Comparison of ENCODE assay signal across 1 cellular context in the genomic region with DNA sequence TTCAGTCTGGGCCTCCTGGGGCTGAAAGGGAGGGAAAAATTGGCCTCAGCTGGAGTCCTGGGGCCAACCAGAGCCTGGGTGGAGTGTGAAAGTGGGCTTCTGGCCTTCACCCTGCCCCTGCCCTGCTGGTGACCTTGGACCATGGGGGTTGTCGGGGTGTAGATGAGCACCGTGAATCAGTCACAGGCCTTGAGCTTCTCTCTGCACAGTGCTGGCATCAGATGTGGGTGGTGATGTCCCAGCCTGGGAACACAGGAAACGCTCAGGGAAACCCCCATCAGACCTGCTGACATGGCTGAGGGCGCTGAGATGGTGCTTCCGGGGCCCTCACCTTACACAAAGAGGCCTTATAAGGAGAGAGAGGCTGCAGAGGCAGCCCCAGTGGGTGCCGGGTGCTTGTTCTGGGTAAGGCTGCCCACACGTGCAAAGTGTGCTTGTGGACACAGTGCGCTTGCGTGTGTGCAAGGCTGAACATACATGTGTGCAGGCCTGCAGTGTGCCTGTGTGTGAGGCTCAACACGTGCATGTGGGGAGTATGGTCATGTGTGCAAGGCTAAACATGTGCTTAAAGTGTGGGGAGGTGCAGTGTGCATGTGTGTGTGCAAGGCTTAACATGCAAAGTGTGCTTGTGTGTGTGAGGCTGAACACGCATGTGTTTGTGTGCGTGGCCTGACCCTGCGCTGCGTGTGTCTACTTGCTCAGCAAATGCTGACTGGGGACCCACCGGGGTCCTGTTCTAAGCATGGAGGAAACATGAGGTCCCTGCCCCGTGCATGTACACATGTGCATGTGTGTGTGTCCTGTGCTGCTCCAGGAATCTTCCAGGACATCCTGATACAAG.
A peak's percentile ranks its signal among the peaks of the same experiment; 100 is the strongest.
TF ChIP-seq lines count a peak whose summit lies in the region.

No MANE protein-coding gene starts in this region.

TF ChIP-seq in HepG2, 621 proteins besides CTCF, POLR2A, EP300 and RAD21 (continued from another document and continues in another):
- TF ChIP-seq, protein P1, sequence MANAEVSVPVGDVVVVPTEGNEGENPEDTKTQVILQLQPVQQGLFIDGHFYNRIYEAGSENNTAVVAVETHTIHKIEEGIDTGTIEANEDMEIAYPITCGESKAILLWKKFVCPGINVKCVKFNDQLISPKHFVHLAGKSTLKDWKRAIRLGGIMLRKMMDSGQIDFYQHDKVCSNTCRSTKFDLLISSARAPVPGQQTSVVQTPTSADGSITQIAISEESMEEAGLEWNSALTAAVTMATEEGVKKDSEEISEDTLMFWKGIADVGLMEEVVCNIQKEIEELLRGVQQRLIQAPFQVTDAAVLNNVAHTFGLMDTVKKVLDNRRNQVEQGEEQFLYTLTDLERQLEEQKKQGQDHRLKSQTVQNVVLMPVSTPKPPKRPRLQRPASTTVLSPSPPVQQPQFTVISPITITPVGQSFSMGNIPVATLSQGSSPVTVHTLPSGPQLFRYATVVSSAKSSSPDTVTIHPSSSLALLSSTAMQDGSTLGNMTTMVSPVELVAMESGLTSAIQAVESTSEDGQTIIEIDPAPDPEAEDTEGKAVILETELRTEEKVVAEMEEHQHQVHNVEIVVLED (CRISPR knock-in tag; IDR thresholded peaks at IDR 0.05; ENCODE audit: borderline replicate concordance), result no peak
- no peak for TF ChIP-seq XBP1 (CRISPR knock-in tag; IDR thresholded peaks at IDR 0.05)
- TF ChIP-seq, protein P2, sequence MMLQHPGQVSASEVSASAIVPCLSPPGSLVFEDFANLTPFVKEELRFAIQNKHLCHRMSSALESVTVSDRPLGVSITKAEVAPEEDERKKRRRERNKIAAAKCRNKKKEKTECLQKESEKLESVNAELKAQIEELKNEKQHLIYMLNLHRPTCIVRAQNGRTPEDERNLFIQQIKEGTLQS (CRISPR knock-in tag; IDR thresholded peaks at IDR 0.05), result no peak
- TF ChIP-seq, protein P3, sequence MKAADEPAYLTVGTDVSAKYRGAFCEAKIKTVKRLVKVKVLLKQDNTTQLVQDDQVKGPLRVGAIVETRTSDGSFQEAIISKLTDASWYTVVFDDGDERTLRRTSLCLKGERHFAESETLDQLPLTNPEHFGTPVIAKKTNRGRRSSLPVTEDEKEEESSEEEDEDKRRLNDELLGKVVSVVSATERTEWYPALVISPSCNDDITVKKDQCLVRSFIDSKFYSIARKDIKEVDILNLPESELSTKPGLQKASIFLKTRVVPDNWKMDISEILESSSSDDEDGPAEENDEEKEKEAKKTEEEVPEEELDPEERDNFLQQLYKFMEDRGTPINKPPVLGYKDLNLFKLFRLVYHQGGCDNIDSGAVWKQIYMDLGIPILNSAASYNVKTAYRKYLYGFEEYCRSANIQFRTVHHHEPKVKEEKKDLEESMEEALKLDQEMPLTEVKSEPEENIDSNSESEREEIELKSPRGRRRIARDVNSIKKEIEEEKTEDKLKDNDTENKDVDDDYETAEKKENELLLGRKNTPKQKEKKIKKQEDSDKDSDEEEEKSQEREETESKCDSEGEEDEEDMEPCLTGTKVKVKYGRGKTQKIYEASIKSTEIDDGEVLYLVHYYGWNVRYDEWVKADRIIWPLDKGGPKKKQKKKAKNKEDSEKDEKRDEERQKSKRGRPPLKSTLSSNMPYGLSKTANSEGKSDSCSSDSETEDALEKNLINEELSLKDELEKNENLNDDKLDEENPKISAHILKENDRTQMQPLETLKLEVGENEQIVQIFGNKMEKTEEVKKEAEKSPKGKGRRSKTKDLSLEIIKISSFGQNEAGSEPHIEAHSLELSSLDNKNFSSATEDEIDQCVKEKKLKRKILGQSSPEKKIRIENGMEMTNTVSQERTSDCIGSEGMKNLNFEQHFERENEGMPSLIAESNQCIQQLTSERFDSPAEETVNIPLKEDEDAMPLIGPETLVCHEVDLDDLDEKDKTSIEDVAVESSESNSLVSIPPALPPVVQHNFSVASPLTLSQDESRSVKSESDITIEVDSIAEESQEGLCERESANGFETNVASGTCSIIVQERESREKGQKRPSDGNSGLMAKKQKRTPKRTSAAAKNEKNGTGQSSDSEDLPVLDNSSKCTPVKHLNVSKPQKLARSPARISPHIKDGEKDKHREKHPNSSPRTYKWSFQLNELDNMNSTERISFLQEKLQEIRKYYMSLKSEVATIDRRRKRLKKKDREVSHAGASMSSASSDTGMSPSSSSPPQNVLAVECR (CRISPR knock-in tag; IDR thresholded peaks at IDR 0.05; ENCODE audit: borderline replicate concordance), result 0 out of 2 replicates have a peak, but pooled peaks have one; percentile 46
- TF ChIP-seq FOXM1 (CRISPR knock-in tag; IDR thresholded peaks at IDR 0.05), result no peak
- TF ChIP-seq TAF15 (IDR thresholded peaks at IDR 0.05; ENCODE audit: low read depth, low read length, poor library complexity, severe bottlenecking), result no peak
- no peak for TF ChIP-seq TRIM24 (CRISPR knock-in tag; IDR thresholded peaks at IDR 0.05)
- TF ChIP-seq, protein P4, sequence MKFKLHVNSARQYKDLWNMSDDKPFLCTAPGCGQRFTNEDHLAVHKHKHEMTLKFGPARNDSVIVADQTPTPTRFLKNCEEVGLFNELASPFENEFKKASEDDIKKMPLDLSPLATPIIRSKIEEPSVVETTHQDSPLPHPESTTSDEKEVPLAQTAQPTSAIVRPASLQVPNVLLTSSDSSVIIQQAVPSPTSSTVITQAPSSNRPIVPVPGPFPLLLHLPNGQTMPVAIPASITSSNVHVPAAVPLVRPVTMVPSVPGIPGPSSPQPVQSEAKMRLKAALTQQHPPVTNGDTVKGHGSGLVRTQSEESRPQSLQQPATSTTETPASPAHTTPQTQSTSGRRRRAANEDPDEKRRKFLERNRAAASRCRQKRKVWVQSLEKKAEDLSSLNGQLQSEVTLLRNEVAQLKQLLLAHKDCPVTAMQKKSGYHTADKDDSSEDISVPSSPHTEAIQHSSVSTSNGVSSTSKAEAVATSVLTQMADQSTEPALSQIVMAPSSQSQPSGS (CRISPR knock-in tag; IDR thresholded peaks at IDR 0.05), result no peak
- no peak for TF ChIP-seq ZKSCAN8 (CRISPR knock-in tag; IDR thresholded peaks at IDR 0.05; ENCODE audit: borderline replicate concordance)
- no peak for TF ChIP-seq NFIB (CRISPR knock-in tag; IDR thresholded peaks at IDR 0.05; ENCODE audit: borderline replicate concordance)
- TF ChIP-seq ZNF660 (CRISPR knock-in tag; IDR thresholded peaks at IDR 0.05; ENCODE audit: borderline replicate concordance, low read depth), result no peak
- no peak for TF ChIP-seq ZNF510 (CRISPR knock-in tag; IDR thresholded peaks at IDR 0.05; ENCODE audit: low read depth)
- no peak for TF ChIP-seq RARG (CRISPR knock-in tag; IDR thresholded peaks at IDR 0.05; ENCODE audit: low read depth)
- no peak for TF ChIP-seq NRL (CRISPR knock-in tag; IDR thresholded peaks at IDR 0.05; ENCODE audit: borderline replicate concordance)
- TF ChIP-seq KAT2B (IDR thresholded peaks at IDR 0.05; ENCODE audit: borderline replicate concordance, low read depth, low read length), result no peak
- peak; percentile 50; the same call in 1 of the 2 replicates for TF ChIP-seq ELF1 (CRISPR knock-in tag; IDR thresholded peaks at IDR 0.05)
- no peak for TF ChIP-seq HNRNPK (IDR thresholded peaks at IDR 0.05; ENCODE audit: low read depth, low read length, poor library complexity, severe bottlenecking)
- no peak for TF ChIP-seq ZNF496 (CRISPR knock-in tag; IDR thresholded peaks at IDR 0.05; ENCODE audit: insufficient replicate concordance)
- no peak for TF ChIP-seq NKX3-1 (CRISPR knock-in tag; IDR thresholded peaks at IDR 0.05)
- no peak for TF ChIP-seq ZNF224 (CRISPR knock-in tag; IDR thresholded peaks at IDR 0.05)
- TF ChIP-seq, protein P5, sequence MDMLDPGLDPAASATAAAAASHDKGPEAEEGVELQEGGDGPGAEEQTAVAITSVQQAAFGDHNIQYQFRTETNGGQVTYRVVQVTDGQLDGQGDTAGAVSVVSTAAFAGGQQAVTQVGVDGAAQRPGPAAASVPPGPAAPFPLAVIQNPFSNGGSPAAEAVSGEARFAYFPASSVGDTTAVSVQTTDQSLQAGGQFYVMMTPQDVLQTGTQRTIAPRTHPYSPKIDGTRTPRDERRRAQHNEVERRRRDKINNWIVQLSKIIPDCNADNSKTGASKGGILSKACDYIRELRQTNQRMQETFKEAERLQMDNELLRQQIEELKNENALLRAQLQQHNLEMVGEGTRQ (IDR thresholded peaks at IDR 0.05; ENCODE audit: low read depth, low read length), result no peak
- TF ChIP-seq, protein P5 (CRISPR knock-in tag; IDR thresholded peaks at IDR 0.05; ENCODE audit: borderline replicate concordance), result no peak; the same call in 1 of the 2 replicates
- no peak for TF ChIP-seq BHLHE40 (IDR thresholded peaks at IDR 0.05; ENCODE audit: low read length)
- TF ChIP-seq XRCC5 (optimal IDR thresholded peaks at IDR 0.05; ENCODE audit: low read length), result no peak
- no peak for TF ChIP-seq NFE2 (CRISPR knock-in tag; IDR thresholded peaks at IDR 0.05)
- no peak for TF ChIP-seq KLF12 (CRISPR knock-in tag; IDR thresholded peaks at IDR 0.05; ENCODE audit: borderline replicate concordance)
- TF ChIP-seq PTBP1 (IDR thresholded peaks at IDR 0.05; ENCODE audit: low read depth, low read length, poor library complexity, severe bottlenecking), result no peak
- no peak for TF ChIP-seq AHR (CRISPR knock-in tag; IDR thresholded peaks at IDR 0.05)
- no peak for TF ChIP-seq ZNF382 (CRISPR knock-in tag; IDR thresholded peaks at IDR 0.05; ENCODE audit: borderline replicate concordance)
- TF ChIP-seq ZNF160 (CRISPR knock-in tag; IDR thresholded peaks at IDR 0.05), result no peak
- TF ChIP-seq SMAD1 (CRISPR knock-in tag; IDR thresholded peaks at IDR 0.05; ENCODE audit: borderline replicate concordance, low read depth), result no peak
- TF ChIP-seq ZNF720 (CRISPR knock-in tag; IDR thresholded peaks at IDR 0.05), result no peak
- TF ChIP-seq U2AF2 (IDR thresholded peaks at IDR 0.05; ENCODE audit: low read depth, low read length), result no peak
- TF ChIP-seq ZNF569 (CRISPR knock-in tag; IDR thresholded peaks at IDR 0.05; ENCODE audit: borderline replicate concordance), result no peak
- no peak for TF ChIP-seq KAT7 (CRISPR knock-in tag; IDR thresholded peaks at IDR 0.05; ENCODE audit: borderline replicate concordance)
- no peak for TF ChIP-seq ZNF432 (CRISPR knock-in tag; IDR thresholded peaks at IDR 0.05; ENCODE audit: borderline replicate concordance)
- TF ChIP-seq, protein P6, sequence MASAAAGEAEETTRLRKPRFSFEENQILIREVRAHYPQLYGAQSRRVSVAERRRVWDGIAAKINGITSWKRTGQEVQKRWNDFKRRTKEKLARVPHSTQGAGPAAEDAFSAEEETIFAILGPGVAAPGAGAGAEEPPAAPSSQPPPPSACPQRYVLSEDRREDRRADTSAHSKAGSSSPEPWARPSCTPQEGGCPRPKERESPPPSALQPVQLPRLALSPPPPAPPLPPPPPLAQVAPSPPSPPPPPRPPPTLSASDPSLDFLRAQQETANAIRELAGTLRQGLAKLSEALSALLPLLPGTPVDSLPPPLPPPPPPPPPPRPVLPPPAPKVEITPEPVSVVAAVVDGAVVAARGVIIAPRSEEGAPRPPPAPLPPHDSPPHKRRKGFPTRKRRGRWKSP (CRISPR knock-in tag; IDR thresholded peaks at IDR 0.05), result no peak
- TF ChIP-seq PCBP2 (optimal IDR thresholded peaks at IDR 0.05; ENCODE audit: low read depth, low read length, poor library complexity, severe bottlenecking), result no peak
- TF ChIP-seq, protein P7, sequence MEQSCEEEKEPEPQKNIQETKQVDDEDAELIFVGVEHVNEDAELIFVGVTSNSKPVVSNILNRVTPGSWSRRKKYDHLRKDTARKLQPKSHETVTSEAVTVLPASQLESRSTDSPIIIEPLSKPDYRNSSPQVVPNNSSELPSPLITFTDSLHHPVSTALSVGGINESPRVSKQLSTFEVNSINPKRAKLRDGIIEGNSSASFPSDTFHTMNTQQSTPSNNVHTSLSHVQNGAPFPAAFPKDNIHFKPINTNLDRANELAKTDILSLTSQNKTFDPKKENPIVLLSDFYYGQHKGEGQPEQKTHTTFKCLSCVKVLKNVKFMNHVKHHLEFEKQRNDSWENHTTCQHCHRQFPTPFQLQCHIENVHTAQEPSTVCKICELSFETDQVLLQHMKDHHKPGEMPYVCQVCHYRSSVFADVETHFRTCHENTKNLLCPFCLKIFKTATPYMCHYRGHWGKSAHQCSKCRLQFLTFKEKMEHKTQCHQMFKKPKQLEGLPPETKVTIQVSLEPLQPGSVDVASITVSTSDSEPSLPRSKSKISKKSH (CRISPR knock-in tag; IDR thresholded peaks at IDR 0.05; ENCODE audit: borderline replicate concordance), result no peak; the same call in 1 of the 2 replicates
- no peak for TF ChIP-seq TOPORS (CRISPR knock-in tag; IDR thresholded peaks at IDR 0.05)
- TF ChIP-seq CREB1 (IDR thresholded peaks at IDR 0.05), result no peak
- no peak for TF ChIP-seq CREB1 (CRISPR knock-in tag; IDR thresholded peaks at IDR 0.05)
- TF ChIP-seq SOX5 (CRISPR knock-in tag; IDR thresholded peaks at IDR 0.05; ENCODE audit: borderline replicate concordance), result no peak
- no peak for TF ChIP-seq ADNP (CRISPR knock-in tag; IDR thresholded peaks at IDR 0.05)
- no peak for TF ChIP-seq ZNF792 (CRISPR knock-in tag; IDR thresholded peaks at IDR 0.05)
- no peak for TF ChIP-seq FOXK2 (IDR thresholded peaks at IDR 0.05)
- no peak for TF ChIP-seq TCF7 (IDR thresholded peaks at IDR 0.05; ENCODE audit: low read depth)
- TF ChIP-seq, protein P8, sequence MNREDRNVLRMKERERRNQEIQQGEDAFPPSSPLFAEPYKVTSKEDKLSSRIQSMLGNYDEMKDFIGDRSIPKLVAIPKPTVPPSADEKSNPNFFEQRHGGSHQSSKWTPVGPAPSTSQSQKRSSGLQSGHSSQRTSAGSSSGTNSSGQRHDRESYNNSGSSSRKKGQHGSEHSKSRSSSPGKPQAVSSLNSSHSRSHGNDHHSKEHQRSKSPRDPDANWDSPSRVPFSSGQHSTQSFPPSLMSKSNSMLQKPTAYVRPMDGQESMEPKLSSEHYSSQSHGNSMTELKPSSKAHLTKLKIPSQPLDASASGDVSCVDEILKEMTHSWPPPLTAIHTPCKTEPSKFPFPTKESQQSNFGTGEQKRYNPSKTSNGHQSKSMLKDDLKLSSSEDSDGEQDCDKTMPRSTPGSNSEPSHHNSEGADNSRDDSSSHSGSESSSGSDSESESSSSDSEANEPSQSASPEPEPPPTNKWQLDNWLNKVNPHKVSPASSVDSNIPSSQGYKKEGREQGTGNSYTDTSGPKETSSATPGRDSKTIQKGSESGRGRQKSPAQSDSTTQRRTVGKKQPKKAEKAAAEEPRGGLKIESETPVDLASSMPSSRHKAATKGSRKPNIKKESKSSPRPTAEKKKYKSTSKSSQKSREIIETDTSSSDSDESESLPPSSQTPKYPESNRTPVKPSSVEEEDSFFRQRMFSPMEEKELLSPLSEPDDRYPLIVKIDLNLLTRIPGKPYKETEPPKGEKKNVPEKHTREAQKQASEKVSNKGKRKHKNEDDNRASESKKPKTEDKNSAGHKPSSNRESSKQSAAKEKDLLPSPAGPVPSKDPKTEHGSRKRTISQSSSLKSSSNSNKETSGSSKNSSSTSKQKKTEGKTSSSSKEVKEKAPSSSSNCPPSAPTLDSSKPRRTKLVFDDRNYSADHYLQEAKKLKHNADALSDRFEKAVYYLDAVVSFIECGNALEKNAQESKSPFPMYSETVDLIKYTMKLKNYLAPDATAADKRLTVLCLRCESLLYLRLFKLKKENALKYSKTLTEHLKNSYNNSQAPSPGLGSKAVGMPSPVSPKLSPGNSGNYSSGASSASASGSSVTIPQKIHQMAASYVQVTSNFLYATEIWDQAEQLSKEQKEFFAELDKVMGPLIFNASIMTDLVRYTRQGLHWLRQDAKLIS (CRISPR knock-in tag; IDR thresholded peaks at IDR 0.05), result no peak
- TF ChIP-seq ZNF616 (CRISPR knock-in tag; IDR thresholded peaks at IDR 0.05; ENCODE audit: low read depth), result no peak
- TF ChIP-seq ZNF274 (CRISPR knock-in tag; IDR thresholded peaks at IDR 0.05), result no peak
